ENCODE assay signal across 8 cellular contexts in the genomic region with DNA sequence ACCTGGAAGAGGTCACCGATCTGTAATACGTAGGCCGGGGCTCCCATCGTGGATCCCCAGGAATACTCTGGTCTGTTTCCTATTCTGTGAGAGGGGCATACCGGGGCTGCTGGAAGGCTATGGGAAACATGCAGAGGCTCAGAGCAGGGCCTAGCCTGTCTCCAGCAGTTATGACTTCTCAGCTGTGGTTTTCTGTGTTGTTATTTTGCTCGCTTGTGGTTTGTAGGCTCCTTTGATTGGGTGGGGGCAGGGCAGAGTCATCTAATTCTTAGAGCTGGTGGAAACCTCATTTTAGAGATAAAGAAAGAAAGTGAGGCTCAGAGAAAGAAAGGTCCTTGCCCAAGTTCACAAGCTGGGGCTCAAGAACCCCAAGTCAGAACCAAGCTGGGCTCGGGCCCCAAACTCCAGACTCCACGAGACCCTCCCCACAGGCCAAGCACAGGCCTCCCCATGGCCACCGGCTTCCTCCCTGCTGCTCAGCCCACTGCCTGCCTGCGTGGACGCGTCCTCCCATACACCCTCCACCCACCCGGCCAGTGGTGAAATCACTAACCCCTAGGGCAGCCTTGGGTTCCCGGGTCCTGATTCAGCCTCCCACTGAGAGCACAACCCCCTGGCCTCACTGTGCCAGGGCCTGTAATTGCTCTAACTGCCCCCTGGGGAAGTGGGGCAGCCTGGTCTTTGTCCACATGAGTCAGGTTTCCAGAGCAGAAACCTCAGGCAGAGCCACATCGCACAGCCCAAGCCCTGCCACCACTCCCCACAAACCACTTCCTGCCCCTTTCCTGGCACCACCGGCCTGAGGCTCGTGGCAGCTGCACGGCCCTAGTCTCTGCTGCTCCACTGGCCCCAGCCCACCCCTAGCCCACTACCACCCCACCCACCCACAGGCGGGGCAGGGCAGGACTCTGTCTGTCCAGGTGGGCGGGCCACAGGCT.
A peak's percentile ranks its signal among the peaks of the same experiment; 100 is the strongest.
DNase-seq lines count a peak whose midpoint lies in the region; ATAC-seq and TF ChIP-seq lines count a peak whose summit lies in the region.

No MANE protein-coding gene starts in this region.

- H3K23ac ChIP-seq in trophoblast cell (ENCODE audit: low read length) = no peak overlapping the region

- H3K4ac ChIP-seq in trophoblast cell (ENCODE audit: low read depth, low read length) = no peak overlapping the region

- H4K12ac ChIP-seq in trophoblast cell (ENCODE audit: low read depth, low read length) = no peak overlapping the region

- no peak overlapping the region for H2AFZ ChIP-seq in trophoblast cell (ENCODE audit: insufficient read depth, low read length, poor library complexity)

- H3K79me1 ChIP-seq in trophoblast cell (ENCODE audit: low read length) = no peaks in the 10 kb centered on the region

- peak; percentile 90 for DNase-seq in GM03348 (ENCODE audit: low spot score)
- DNase-seq in HCEC 1CT = peak; percentile 79
- peak; percentile 98 for DNase-seq in NB4 (ENCODE audit: low read depth)
- DNase-seq in activated CD4-positive, alpha-beta memory T cell treated with anti-CD3 and anti-CD28 coated beads for 36 hours = peak; percentile 94
- DNase-seq in epithelial cell of esophagus (ENCODE audit: low read depth) = peak; percentile 83
- DNase-seq in trophoblast cell = peak; percentile 34 to 42
- no peak for DNase-seq in NCI-H1694 (lab: John Stamatoyannopoulos, UW)

- no peak for TF ChIP-seq CTCF in NB4 (IDR thresholded peaks at IDR 0.05; ENCODE audit: low read depth, low read length)
- TF ChIP-seq CTCF in epithelial cell of esophagus (IDR thresholded peaks at IDR 0.05; ENCODE audit: insufficient read depth, low read depth, low read length, missing control alignments) = peak; percentile 12

- no peak overlapping the region for H3K4me2 ChIP-seq in trophoblast cell (ENCODE audit: low read length)

- H2BK5ac ChIP-seq in trophoblast cell (ENCODE audit: low read depth, low read length, poor library complexity) = no peak overlapping the region

- POLR2A ChIA-PET in activated CD4-positive, alpha-beta memory T cell treated with anti-CD3 and anti-CD28 coated beads for 36 hours (lab: Charles Lee) = interaction anchor here (0.7 to 3.6 kb wide), 10 partner anchors 12 to 1025 kb away, joined by 3 to 33 read pairs (median 4); no protein-coding TSS in a partner anchor

- H3K4me1 ChIP-seq in trophoblast cell (ENCODE audit: control insufficient read depth in 1 of 2, insufficient read depth in 2 of 2, low read length in 2 of 2) = peaks cover 25 to 31% of the 10 kb centered on the region in 2 experiments

- peak overlapping the region; percentile 97 for H3K27ac Mint-ChIP-seq in activated CD4-positive, alpha-beta memory T cell treated with anti-CD3 and anti-CD28 coated beads for 36 hours

- no peak overlapping the region for H2AK5ac ChIP-seq in trophoblast cell (ENCODE audit: low read length)

- H2BK12ac ChIP-seq in trophoblast cell (ENCODE audit: low read length) = no peak overlapping the region

- H4K91ac ChIP-seq in trophoblast cell (ENCODE audit: low read depth, low read length) = no peak overlapping the region

- H3K79me2 ChIP-seq in trophoblast cell (ENCODE audit: control insufficient read depth, insufficient read depth, low read length, poor library complexity) = peaks cover 3% of the 10 kb centered on the region

- H3K36me3 Mint-ChIP-seq in activated CD4-positive, alpha-beta memory T cell treated with anti-CD3 and anti-CD28 coated beads for 36 hours = peaks cover 2% of the 10 kb centered on the region

- no peak overlapping the region for H3K27ac ChIP-seq in trophoblast cell (ENCODE audit: low read depth, low read length)

- H3K18ac ChIP-seq in trophoblast cell (ENCODE audit: low read length) = no peak overlapping the region

- H3K4me3 ChIP-seq in NB4 (ENCODE audit: low read depth, low read length) (no peak overlapping the region), epithelial cell of esophagus (ENCODE audit: low read length) (no peak overlapping the region), trophoblast cell (ENCODE audit: low read depth, low read length) (no peak overlapping the region)

- H3K4me1 Mint-ChIP-seq in activated CD4-positive, alpha-beta memory T cell treated with anti-CD3 and anti-CD28 coated beads for 36 hours (ENCODE audit: low read depth) = peaks cover 73% of the 10 kb centered on the region

- intact Hi-C loops in activated CD4-positive, alpha-beta memory T cell treated with anti-CD3 and anti-CD28 coated beads for 36 hours (cut with micrococcal nuclease) = loop anchor here (1.0 to 5.0 kb wide), 12 partner anchors 12 to 1024 kb away; no protein-coding TSS in a partner anchor

- no peak for TF ChIP-seq POLR2A in NB4 (IDR thresholded peaks at IDR 0.05; ENCODE audit: extremely low read depth, insufficient read length)

- no peaks in the 10 kb centered on the region for H3K27me3 ChIP-seq in trophoblast cell (ENCODE audit: insufficient read depth, low read length)

- no peak overlapping the region for H4K8ac ChIP-seq in trophoblast cell (ENCODE audit: low read depth, low read length)

- no peaks in the 10 kb centered on the region for H3K9me3 Mint-ChIP-seq in activated CD4-positive, alpha-beta memory T cell treated with anti-CD3 and anti-CD28 coated beads for 36 hours

- H3K9me3 ChIP-seq in trophoblast cell (ENCODE audit: insufficient read depth, low read depth, low read length) = no peaks in the 10 kb centered on the region

- CTCF ChIA-PET in activated CD4-positive, alpha-beta memory T cell treated with anti-CD3 and anti-CD28 coated beads for 36 hours (lab: Charles Lee) = interaction anchor here (0.6 to 9.0 kb wide), 8 partner anchors 12 to 1016 kb away, joined by 3 to 81 read pairs (median 4); no protein-coding TSS in a partner anchor

- H3K36me3 ChIP-seq in trophoblast cell (ENCODE audit: control insufficient read depth in 1 of 2, insufficient read depth in 2 of 2, low read length in 2 of 2) = no peaks in the 10 kb centered on the region

- H3K9ac ChIP-seq in trophoblast cell (ENCODE audit: low read length) = no peak overlapping the region

- no peak overlapping the region for H2BK120ac ChIP-seq in trophoblast cell (ENCODE audit: insufficient read depth, low read length, poor library complexity)

- whole genome bisulfite sequencing in trophoblast cell (ENCODE audit: extremely low coverage, insufficient coverage, insufficient read length) = no CpG with 5 or more reads among the region's 20 CpGs

- no peak overlapping the region for H3K14ac ChIP-seq in trophoblast cell (ENCODE audit: low read length)

- peak overlapping the region; percentile 67 for H3K4me3 Mint-ChIP-seq in activated CD4-positive, alpha-beta memory T cell treated with anti-CD3 and anti-CD28 coated beads for 36 hours

- H3K27me3 Mint-ChIP-seq in activated CD4-positive, alpha-beta memory T cell treated with anti-CD3 and anti-CD28 coated beads for 36 hours = peaks cover 27% of the 10 kb centered on the region

- ATAC-seq in GM18519 (IDR thresholded peaks at IDR 0.05; ENCODE audit: low FRiP score, unreplicated experiment) = no peak
